Comparison of ENCODE assay signal across 26 cellular contexts in the genomic region with DNA sequence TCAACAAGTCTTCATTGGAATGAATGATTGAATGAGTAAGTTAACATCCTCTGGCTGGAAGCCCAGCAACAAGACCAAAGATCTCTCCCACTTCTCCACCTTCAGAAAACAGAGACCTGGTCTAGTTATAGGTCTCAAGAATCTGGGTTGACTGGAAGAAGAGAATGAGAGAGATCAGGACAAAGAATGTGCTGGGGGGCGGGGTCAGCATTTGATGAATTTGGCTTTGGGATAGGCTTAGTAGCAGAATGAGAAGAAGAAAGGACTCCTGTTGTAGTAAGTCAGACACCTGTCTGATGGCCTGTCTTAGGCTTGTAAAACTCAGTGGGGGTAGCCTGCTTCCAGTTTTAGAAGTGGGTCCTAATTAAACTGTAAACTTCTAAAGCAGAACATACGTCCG. TPM values are rescaled to one million over a fixed set of nuclear protein-coding genes. Genes with fewer than 3 reads are reported as not detected.
"Had no signal": no experiment of that assay in that cellular context is flagged by ENCODE, and none has a peak within 500 bp of the region (broad histone marks: within the 10 kb centered on the region; RNA-seq: fewer than 3 reads in every experiment).

No MANE protein-coding gene starts in this region.

- DNase-seq: colonic mucosa; effector CD8-positive, alpha-beta T cell; esophagus squamous epithelium; foreskin melanocyte; hypothalamus; immature natural killer cell; islet precursor cell; kidney glomerular epithelial cell; stimulated activated CD4-positive, alpha-beta T cell treated with anti-CD3 and anti-CD28 coated beads, Interleukin-12 subunit alpha, Interleukin-12 subunit beta, amount 100 ng/mL, for 4 hours; stimulated activated CD4-positive, alpha-beta T cell treated with anti-CD3 and anti-CD28 coated beads, Interleukin-1b, Interleukin-23, amount 100 ng/mL, for 48 hours; stimulated activated CD4-positive, alpha-beta T cell treated with anti-CD3 and anti-CD28 coated beads, Interleukin-4, amount 100 ng/mL, for 1 hour; stimulated activated CD8-positive, alpha-beta memory T cell treated with anti-CD3 and anti-CD28 coated beads, Interleukin-4, amount 100 ng/mL, for 48 hours; stimulated activated naive CD4-positive, alpha-beta T cell; stimulated activated naive CD8-positive, alpha-beta T cell treated with anti-CD3 and anti-CD28 coated beads, Interleukin-15, amount 100 ng/mL, for 72 hours; thyroid gland; trophoblast cell had no signal

- ATAC-seq: left lobe of liver; natural killer cell treated with Interleukin-12 subunit alpha and Interleukin-12 subunit beta and Interleukin-15 and Interleukin-18, amount 100 ng/mL, for 72 hours; sciatic nerve; stimulated activated naive CD8-positive, alpha-beta T cell treated with anti-CD3 and anti-CD28 coated beads, Interleukin-15, amount 100 ng/mL, for 72 hours had no signal

- H3K27ac Mint-ChIP-seq: dendritic cell treated with granulocyte-macrophage colony-stimulating factor and Interleukin-4, amounts not matched to agents 40 ng/mL and 50 ng/mL, for 4 days; immature natural killer cell; memory B cell; natural killer cell treated with Interleukin-12 subunit alpha and Interleukin-12 subunit beta and Interleukin-15 and Interleukin-18, amount 100 ng/mL, for 72 hours; stimulated activated naive CD8-positive, alpha-beta T cell treated with anti-CD3 and anti-CD28 coated beads, Interleukin-15, amount 100 ng/mL, for 72 hours had no signal

- H3K4me2 ChIP-seq: smooth muscle cell had no signal

- H3K4me3 Mint-ChIP-seq: dendritic cell treated with granulocyte-macrophage colony-stimulating factor and Interleukin-4, amounts not matched to agents 40 ng/mL and 50 ng/mL, for 4 days; immature natural killer cell; memory B cell; natural killer cell treated with Interleukin-12 subunit alpha and Interleukin-12 subunit beta and Interleukin-15 and Interleukin-18, amount 100 ng/mL, for 72 hours; stimulated activated naive CD8-positive, alpha-beta T cell treated with anti-CD3 and anti-CD28 coated beads, Interleukin-15, amount 100 ng/mL, for 72 hours had no signal

- H3K4me3 ChIP-seq: colonic mucosa, esophagus squamous epithelium, lung, prostate gland, right atrium auricular region, smooth muscle cell, thyroid gland had no signal

- H3K9me3 ChIP-seq: colonic mucosa, esophagus squamous epithelium, prostate gland, right atrium auricular region, thyroid gland had no signal

- H3K36me3 Mint-ChIP-seq: immature natural killer cell; memory B cell; natural killer cell treated with Interleukin-12 subunit alpha and Interleukin-12 subunit beta and Interleukin-15 and Interleukin-18, amount 100 ng/mL, for 72 hours had no signal

- H3K36me3 ChIP-seq: colonic mucosa, esophagus squamous epithelium, prostate gland, right atrium auricular region, thyroid gland had no signal

- H3K4me1 ChIP-seq: colonic mucosa, prostate gland had no signal

- H3K27me3 ChIP-seq: colonic mucosa, esophagus squamous epithelium, right atrium auricular region, thyroid gland had no signal

- H3K4me1 Mint-ChIP-seq: immature natural killer cell had no signal

- H3K27ac ChIP-seq: colonic mucosa, esophagus squamous epithelium, prostate gland, right atrium auricular region had no signal

- H3K9me3 Mint-ChIP-seq: dendritic cell treated with granulocyte-macrophage colony-stimulating factor and Interleukin-4, amounts not matched to agents 40 ng/mL and 50 ng/mL, for 4 days; memory B cell; natural killer cell treated with Interleukin-12 subunit alpha and Interleukin-12 subunit beta and Interleukin-15 and Interleukin-18, amount 100 ng/mL, for 72 hours; neural crest cell; stimulated activated naive CD8-positive, alpha-beta T cell treated with anti-CD3 and anti-CD28 coated beads, Interleukin-15, amount 100 ng/mL, for 72 hours had no signal

RNA-seq across cellular contexts. Expression of gene TRIM2, which starts 51.0 kb away (rescaled TPM):
- total RNA-seq: natural killer cell treated with Interleukin-12 subunit alpha and Interleukin-12 subunit beta and Interleukin-15 and Interleukin-18, amount 100 ng/mL, for 72 hours had no signal
